ENCODE assay signal across 22 cellular contexts in genomic region chr17:17228521-17229279, GRCh38. TPM values are rescaled to one million over a fixed set of nuclear protein-coding genes. Genes with fewer than 3 reads are reported as not detected.
A peak's percentile ranks its signal among the peaks of the same experiment; 100 is the strongest.
DNase-seq lines count a peak whose midpoint lies in the region; ATAC-seq, FAIRE-seq and TF ChIP-seq lines count a peak whose summit lies in the region.
"Had no signal": no experiment of that assay in that cellular context is flagged by ENCODE, and none has a peak within 500 bp of the region (broad histone marks: within the 10 kb centered on the region; RNA-seq: fewer than 3 reads in every experiment).

No MANE protein-coding gene starts in this region.

- no peak overlapping the region for H3K23ac ChIP-seq in trophoblast cell (ENCODE audit: low read length)

- H3K79me2 ChIP-seq in trophoblast cell (ENCODE audit: control insufficient read depth, insufficient read depth, low read length, poor library complexity), result no peaks in the 10 kb centered on the region

- H2BK5ac ChIP-seq in trophoblast cell (ENCODE audit: low read depth, low read length, poor library complexity), result no peak overlapping the region

- H3K27me3 ChIP-seq in A673 (replicated peaks; ENCODE audit: insufficient read depth, low read depth, low read length, poor library complexity), result no peaks in the 10 kb centered on the region
- H3K27me3 ChIP-seq in heart left ventricle, result no peaks in the 10 kb centered on the region
- H3K27me3 ChIP-seq in trophoblast cell (ENCODE audit: insufficient read depth, low read length), result no peaks in the 10 kb centered on the region
- H3K27me3 ChIP-seq in small intestine (ENCODE audit: control insufficient read depth in 2 of 2, insufficient read depth in 2 of 2, low read length in 2 of 2), result no peaks in the 10 kb centered on the region
- H3K27me3 ChIP-seq: suprapubic skin had no signal

- peak; percentile 23 to 49 (median 44) for ATAC-seq in heart left ventricle
- ATAC-seq: activated CD4-positive, alpha-beta T cell treated with anti-CD3 and anti-CD28 coated beads for 36 hours; effector memory CD8-positive, alpha-beta T cell had no signal

- TF ChIP-seq POLR2A in heart left ventricle (IDR thresholded peaks at IDR 0.05), result no peak

- H3K4ac ChIP-seq in trophoblast cell (ENCODE audit: low read depth, low read length), result no peak overlapping the region

- 68 to 76% (median 71%) methylated on average over 17 of the region's 17 CpGs for WGBS in heart left ventricle, 4 donors
- WGBS in trophoblast cell (ENCODE audit: extremely low coverage, insufficient coverage, insufficient read length), result no CpG with 5 or more reads among the region's 17 CpGs
- 94 to 95% (median 95%) methylated on average over 17 of the region's 17 CpGs for WGBS in small intestine, 3 donors

- no peaks in the 10 kb centered on the region for H3K79me1 ChIP-seq in trophoblast cell (ENCODE audit: low read length)

- no peak overlapping the region for H2AK5ac ChIP-seq in trophoblast cell (ENCODE audit: low read length)

- H3K18ac ChIP-seq in trophoblast cell (ENCODE audit: low read length), result peak overlapping the region; percentile 30

- no peak for FAIRE-seq in small intestine (lab: Jason Lieb, UNC)
- FAIRE-seq: GM12891, islet of Langerhans had no signal

- H2BK12ac ChIP-seq in trophoblast cell (ENCODE audit: low read length), result no peak overlapping the region

- H3K27ac ChIP-seq in A673 (ENCODE audit: low read depth, low read length, poor library complexity, severe bottlenecking) (peak overlapping the region; percentile 74), VCaP (peak overlapping the region; percentile 73), heart left ventricle (peak overlapping the region in 9 of 12 donors; percentile 49 to 83 (median 71)), trophoblast cell (ENCODE audit: low read depth, low read length) (no peak overlapping the region), small intestine (ENCODE audit: low read depth in 1 of 2, low read length in 1 of 2) (no peak overlapping the region)
- H3K27ac ChIP-seq: KMS-11, parathyroid adenoma, suprapubic skin had no signal

- H3K4me3 ChIP-seq in A673 (ENCODE audit: low read depth, low read length, poor library complexity, severe bottlenecking), result no peak overlapping the region
- H3K4me3 ChIP-seq in heart left ventricle, result no peak overlapping the region
- H3K4me3 ChIP-seq in trophoblast cell (ENCODE audit: low read depth, low read length), result no peak overlapping the region
- no peak overlapping the region for H3K4me3 ChIP-seq in small intestine (ENCODE audit: low read depth in 1 of 2, low read length in 2 of 2)
- H3K4me3 ChIP-seq: suprapubic skin had no signal

- H3K9ac ChIP-seq in trophoblast cell (ENCODE audit: low read length), result no peak overlapping the region
- H3K9ac ChIP-seq: KMS-11, parathyroid adenoma had no signal

- H3K9me3 ChIP-seq in A673 (ENCODE audit: low read depth, low read length, poor library complexity, severe bottlenecking) (no peaks in the 10 kb centered on the region), heart left ventricle (no peaks in the 10 kb centered on the region), trophoblast cell (ENCODE audit: insufficient read depth, low read depth, low read length) (no peaks in the 10 kb centered on the region), small intestine (ENCODE audit: control insufficient read depth, low read depth) (no peaks in the 10 kb centered on the region)
- H3K9me3 ChIP-seq: suprapubic skin had no signal

- H4K12ac ChIP-seq in trophoblast cell (ENCODE audit: low read depth, low read length), result no peak overlapping the region

- H3K14ac ChIP-seq in trophoblast cell (ENCODE audit: low read length), result no peak overlapping the region

- peaks cover 14% of the 10 kb centered on the region for H3K4me1 ChIP-seq in A673 (ENCODE audit: insufficient read depth, low read length, poor library complexity, severe bottlenecking)
- H3K4me1 ChIP-seq in heart left ventricle, result peaks cover 0 to 49% (median 21%) of the 10 kb centered on the region in 12 donors
- H3K4me1 ChIP-seq in trophoblast cell (ENCODE audit: control insufficient read depth in 1 of 2, insufficient read depth in 2 of 2, low read length in 2 of 2), result no peaks in the 10 kb centered on the region
- peaks cover 0 to 2% of the 10 kb centered on the region in 2 donors for H3K4me1 ChIP-seq in small intestine (ENCODE audit: control insufficient read depth in 2 of 2, insufficient read depth in 1 of 2, low read depth in 1 of 2, low read length in 1 of 2)

- CTCF ChIA-PET in A673 (lab: Charles Lee), result no interaction called here

- DNase-seq in A673 (ENCODE audit: low spot score) (no peak), heart left ventricle (peak in 1 of 5 donors; percentile 56), trophoblast cell (no peak), HPDE6-E6E7 (ENCODE audit: extremely low spot score) (no peak), HT-29 (ENCODE audit: low spot score) (no peak), T-helper 9 cell (no peak), small intestine (no peak)
- DNase-seq: activated CD4-positive, alpha-beta T cell treated with anti-CD3 and anti-CD28 coated beads for 36 hours; activated effector memory CD4-positive, alpha-beta T cell treated with Interleukin-2 at 50 U/mL for 16 hours; amniotic stem cell; CD4-positive, CD25-positive, alpha-beta regulatory T cell; cerebellar nuclear complex; DMS53; effector memory CD8-positive, alpha-beta T cell; NCI-H2029 treated with DMSO at 0.1 percent for 48 hours; NCI-H446 treated with DMSO at 0.1 percent for 48 hours had no signal

- BruUV-seq in A673 (replicated peaks; lab: Mats Ljungman, UMichigan), result no TSS peak

- H3K36me3 ChIP-seq in A673 (ENCODE audit: insufficient read depth, low read length, poor library complexity, severe bottlenecking), result peaks cover 67% of the 10 kb centered on the region
- H3K36me3 ChIP-seq in heart left ventricle, result peaks cover 0 to 93% (median 90%) of the 10 kb centered on the region in 9 donors
- H3K36me3 ChIP-seq in trophoblast cell (ENCODE audit: control insufficient read depth in 1 of 2, insufficient read depth in 2 of 2, low read length in 2 of 2), result peaks cover 85 to 89% of the 10 kb centered on the region in 2 experiments
- H3K36me3 ChIP-seq in small intestine (ENCODE audit: control insufficient read depth in 2 of 2, insufficient read depth in 2 of 2, low read length in 2 of 2), result peaks cover 21 to 49% of the 10 kb centered on the region in 2 donors

- no peak overlapping the region for H2AFZ ChIP-seq in trophoblast cell (ENCODE audit: insufficient read depth, low read length, poor library complexity)
- H2AFZ ChIP-seq: parathyroid adenoma had no signal

- no peak for TF ChIP-seq CTCF in A673 (conservative IDR thresholded peaks at IDR 0.05; ENCODE audit: low read depth, low read length)
- TF ChIP-seq CTCF in VCaP (conservative IDR thresholded peaks at IDR 0.05), result no peak
- TF ChIP-seq CTCF in heart left ventricle (IDR thresholded peaks at IDR 0.05), result no peak

- POLR2A ChIA-PET in A673 (lab: Charles Lee; ENCODE audit: low non-redundant PET), result interaction anchor here (0.6 kb wide), 1 partner anchor 45 kb away, joined by 3 read pairs; no protein-coding TSS in a partner anchor

- H4K8ac ChIP-seq in trophoblast cell (ENCODE audit: low read depth, low read length), result no peak overlapping the region

- H2BK120ac ChIP-seq in trophoblast cell (ENCODE audit: insufficient read depth, low read length, poor library complexity), result no peak overlapping the region

- no peak overlapping the region for H3K4me2 ChIP-seq in trophoblast cell (ENCODE audit: low read length)
- H3K4me2 ChIP-seq: KMS-11 had no signal

- H4K91ac ChIP-seq in trophoblast cell (ENCODE audit: low read depth, low read length), result no peak overlapping the region

- intact Hi-C loops in A673 (cut with micrococcal nuclease; ENCODE audit: unreplicated experiment), result no loop called here
- intact Hi-C loops in heart left ventricle (cut with DNase I), result loop anchor here in 1 of 10 donors (2.0 kb wide), 1 partner anchor 38 kb away; no protein-coding TSS in a partner anchor

RNA-seq across cellular contexts. Expression of gene FLCN, which starts 8.3 kb away (rescaled TPM):
- total RNA-seq in A673 (2021) (47.6 and 60.2 TPM in 2 replicates), heart left ventricle (100 to 1,000 TPM in 1 of 9 donors, 10 to 100 TPM in 8; 26.5 to 120 (median 32.6) TPM)
- polyA plus RNA-seq in heart left ventricle (10 to 100 TPM; 21.1 to 44.3 TPM), small intestine (10 to 100 TPM; 17.5 to 38.4 (median 37.3) TPM)
- 19.4 and 21.6 TPM in 2 replicates for polyA plus RNA-seq in trophoblast cell (2013)
- 14.8 and 21.8 TPM in 2 replicates for total RNA-seq in HT-29 (2014; rRNA removed; shearing (Covaris generic))

RNA-seq across cellular contexts. Expression of gene PLD6, which starts 22.6 kb away (rescaled TPM):
- total RNA-seq in A673 (2021) (13.4 and 15.5 TPM in 2 replicates), heart left ventricle (10 to 100 TPM in 3 of 9 donors, 1 to 10 TPM in 6; 5.1 to 11.8 (median 7.1) TPM)
- polyA plus RNA-seq in heart left ventricle (1 to 10 TPM; 3.8 to 4.7 TPM), small intestine (1 to 10 TPM; 1.4 to 1.8 (median 1.5) TPM)
- 0.10 and 0.11 TPM in 2 replicates for polyA plus RNA-seq in trophoblast cell (2013)
- 3.5 and 3.9 TPM in 2 replicates for total RNA-seq in HT-29 (2014; rRNA removed; shearing (Covaris generic))

RNA-seq across cellular contexts. Expression of gene COPS3, which starts 52.3 kb away (rescaled TPM):
- 157 and 171 TPM in 2 replicates for total RNA-seq in A673 (2021)
- 10 to 100 TPM; 65.8 to 87.7 (median 74.0) TPM for total RNA-seq in heart left ventricle
- polyA plus RNA-seq in heart left ventricle, result 100 to 1,000 TPM in 1 of 2 donors, 10 to 100 TPM in 1; 34.7 to 108 TPM
- 103 and 107 TPM in 2 replicates for polyA plus RNA-seq in trophoblast cell (2013)
- total RNA-seq in HT-29 (2014; rRNA removed; shearing (Covaris generic)), result 35.4 and 44.9 TPM in 2 replicates
- polyA plus RNA-seq in small intestine, result 10 to 100 TPM; 42.9 to 58.9 (median 45.4) TPM

Comparison
In these comparisons a context has a peak if more than half of its experiments do, and no peak if none do; other contexts are left out.
1. H3K27ac ChIP-seq: peak in A673 (single experiment), VCaP (single experiment) and heart left ventricle (9 of 12); none in trophoblast cell (single experiment) and small intestine (0 of 2).